8 cellular contexts compared by ENCODE assay signal in genomic region chr15:63945005-63945788, GRCh38.
A peak's percentile ranks its signal among the peaks of the same experiment; 100 is the strongest.
DNase-seq lines count a peak whose midpoint lies in the region; ATAC-seq and TF ChIP-seq lines count a peak whose summit lies in the region.

No MANE protein-coding gene starts in this region.

- no peaks in the 10 kb centered on the region for H3K9me3 Mint-ChIP-seq in activated naive CD4-positive, alpha-beta T cell treated with anti-CD3 and anti-CD28 coated beads, Interleukin-2, amount 50 U/mL, for 24 hours
- no peaks in the 10 kb centered on the region for H3K9me3 Mint-ChIP-seq in progenitor cell of endocrine pancreas (ENCODE audit: low read depth)

- H3K36me3 Mint-ChIP-seq in activated naive CD4-positive, alpha-beta T cell treated with anti-CD3 and anti-CD28 coated beads, Interleukin-2, amount 50 U/mL, for 24 hours: no peaks in the 10 kb centered on the region
- no peaks in the 10 kb centered on the region for H3K36me3 Mint-ChIP-seq in progenitor cell of endocrine pancreas (ENCODE audit: insufficient read depth)

- intact Hi-C loops in Right ventricle myocardium inferior (cut with DNase I) (loop anchor here (1.0 kb wide), 1 partner anchor 101 kb away; the partner anchor contains the start of gene DAPK2), vagina (cut with DNase I) (no loop called here)

- H3K9ac ChIP-seq in DND-41 (ENCODE audit: low read depth, low read length): no peak overlapping the region

- DNase-seq in DND-41: peak; percentile 63
- peak; percentile 53 for DNase-seq in HuH-7.5 (ENCODE audit: low spot score)
- DNase-seq in SKM-1 treated with dmso at 0.1 percent for 144 hours (lab: John Stamatoyannopoulos, UW; ENCODE audit: unreplicated experiment): peak; percentile 73
- DNase-seq in Right ventricle myocardium inferior (ENCODE audit: missing footprints): peak; percentile 83
- peak; percentile 54 for DNase-seq in progenitor cell of endocrine pancreas (ENCODE audit: low spot score, unreplicated experiment)
- DNase-seq in vagina (ENCODE audit: extremely low spot score in 2 of 2): peak; percentile 77 to 83
- DNase-seq in NCI-H187 treated with DMSO at 0.1 percent for 48 hours (lab: John Stamatoyannopoulos, UW): no peak

- H3K4me2 ChIP-seq in DND-41 (ENCODE audit: insufficient read depth, low read length): no peak overlapping the region

- ATAC-seq in DND-41 (ENCODE audit: insufficient read depth, low read depth) (peak; percentile 89), Right ventricle myocardium inferior (peak; percentile 55)

- H3K27ac Mint-ChIP-seq in activated naive CD4-positive, alpha-beta T cell treated with anti-CD3 and anti-CD28 coated beads, Interleukin-2, amount 50 U/mL, for 24 hours: peak overlapping the region; percentile 82
- no peak overlapping the region for H3K27ac Mint-ChIP-seq in progenitor cell of endocrine pancreas

- no peaks in the 10 kb centered on the region for H3K9me3 ChIP-seq in DND-41 (ENCODE audit: insufficient read depth, low read length, severe bottlenecking)
- H3K9me3 ChIP-seq in vagina: no peaks in the 10 kb centered on the region

- H3K36me3 ChIP-seq in DND-41 (ENCODE audit: insufficient read depth, low read length) (no peaks in the 10 kb centered on the region), vagina (no peaks in the 10 kb centered on the region)

- TF ChIP-seq POLR2A in vagina (IDR thresholded peaks at IDR 0.05): no peak

- peak overlapping the region; percentile 24; the same call in 1 of the 2 replicates for H2AFZ ChIP-seq in DND-41 (ENCODE audit: low read depth, low read length)

- no peak overlapping the region for H3K4me3 Mint-ChIP-seq in activated naive CD4-positive, alpha-beta T cell treated with anti-CD3 and anti-CD28 coated beads, Interleukin-2, amount 50 U/mL, for 24 hours
- H3K4me3 Mint-ChIP-seq in progenitor cell of endocrine pancreas (ENCODE audit: low read depth): no peak overlapping the region

- H3K27ac ChIP-seq in DND-41 (ENCODE audit: low read length): no peak overlapping the region
- H3K27ac ChIP-seq in vagina: no peak overlapping the region

- peaks cover 7% of the 10 kb centered on the region for H3K4me1 Mint-ChIP-seq in activated naive CD4-positive, alpha-beta T cell treated with anti-CD3 and anti-CD28 coated beads, Interleukin-2, amount 50 U/mL, for 24 hours
- no peaks in the 10 kb centered on the region for H3K4me1 Mint-ChIP-seq in progenitor cell of endocrine pancreas (ENCODE audit: low read depth)

- H4K20me1 ChIP-seq in DND-41 (ENCODE audit: insufficient read depth, low read length): no peaks in the 10 kb centered on the region

- no peaks in the 10 kb centered on the region for H3K79me2 ChIP-seq in DND-41 (ENCODE audit: insufficient read depth, low read length)

- no peak overlapping the region for H3K4me3 ChIP-seq in DND-41 (ENCODE audit: low read depth in 1 of 2, low read length in 2 of 2)
- H3K4me3 ChIP-seq in vagina: no peak overlapping the region

- H3K27me3 Mint-ChIP-seq in activated naive CD4-positive, alpha-beta T cell treated with anti-CD3 and anti-CD28 coated beads, Interleukin-2, amount 50 U/mL, for 24 hours: no peaks in the 10 kb centered on the region
- no peaks in the 10 kb centered on the region for H3K27me3 Mint-ChIP-seq in progenitor cell of endocrine pancreas

- TF ChIP-seq CTCF in DND-41 (IDR thresholded peaks at IDR 0.05; ENCODE audit: borderline replicate concordance, extremely low read depth, low read length, poor library complexity, severe bottlenecking) (peak; percentile 89), progenitor cell of endocrine pancreas (IDR thresholded peaks at IDR 0.05; ENCODE audit: unreplicated experiment) (peak; percentile 90), vagina (IDR thresholded peaks at IDR 0.05) (peak; percentile 32 to 76 (median 68))

- H3K27me3 ChIP-seq in DND-41 (ENCODE audit: insufficient read depth, low read length, poor library complexity): no peaks in the 10 kb centered on the region
- no peaks in the 10 kb centered on the region for H3K27me3 ChIP-seq in vagina

- no peaks in the 10 kb centered on the region for H3K4me1 ChIP-seq in DND-41 (ENCODE audit: insufficient read depth, low read length)
- H3K4me1 ChIP-seq in vagina: peaks cover 32% of the 10 kb centered on the region
